ENCODE assay signal across 8 cellular contexts in genomic region chr7:98399903-98400537, GRCh38. TPM values are rescaled to one million over a fixed set of nuclear protein-coding genes. Genes with fewer than 3 reads are reported as not detected.
A peak's percentile ranks its signal among the peaks of the same experiment; 100 is the strongest.
DNase-seq lines count a peak whose midpoint lies in the region; ATAC-seq, FAIRE-seq and TF ChIP-seq lines count a peak whose summit lies in the region.

No MANE protein-coding gene starts in this region.

- peak overlapping the region; percentile 89 for H3K4me3 ChIP-seq in A549
- H3K4me3 ChIP-seq in adipocyte (ENCODE audit: low read length) = peak overlapping the region; percentile 52
- peak overlapping the region; percentile 5 to 82 (median 66) for H3K4me3 ChIP-seq in liver (ENCODE audit: low read depth in 1 of 3, low read length in 3 of 3)

- 3% methylated on average over 15 of the region's 22 CpGs for WGBS in A549 (ENCODE audit: missing lambda C conversion rate)
- WGBS in liver = 16% methylated on average over 21 of the region's 22 CpGs

- H3K36me3 ChIP-seq in adipocyte (ENCODE audit: control insufficient read depth, insufficient read depth, low read length, severe bottlenecking) = no peaks in the 10 kb centered on the region
- H3K36me3 ChIP-seq in liver (ENCODE audit: control insufficient read depth in 4 of 4, insufficient read depth in 3 of 4, low read depth in 1 of 4, low read length in 3 of 4) = no peaks in the 10 kb centered on the region

- FAIRE-seq in A549 (lab: Jason Lieb, UNC) = no peak

- in situ Hi-C loops in GM13976 (cut with MboI; ENCODE audit: low sequenced_read_pairs, unreplicated experiment) = loop anchor here (10.0 kb wide), 1 partner anchor 95 kb away; no protein-coding TSS in a partner anchor

- TF ChIP-seq CTCF in A549 (IDR thresholded peaks at IDR 0.05) (no peak), GM13976 (IDR thresholded peaks at IDR 0.05; ENCODE audit: borderline replicate concordance, control extremely low read depth, extremely low read depth, insufficient read depth, missing control alignments) (no peak), liver (IDR thresholded peaks at IDR 0.05; ENCODE audit: low read depth, low read length, missing input control) (no peak)

- ATAC-seq in A549 (peak in 1 of 2 experiments; percentile 64; a peak in 5 of 6 replicates), GM18873 (IDR thresholded peaks at IDR 0.05; ENCODE audit: low FRiP score, unreplicated experiment) (no peak), HG03432 (IDR thresholded peaks at IDR 0.05; ENCODE audit: unreplicated experiment) (no peak)

- TF ChIP-seq EP300 in A549 (IDR thresholded peaks at IDR 0.05) = no peak

- H3K27me3 ChIP-seq in adipocyte (replicated peaks; ENCODE audit: control insufficient read depth, insufficient read depth, low read length) = peaks cover 40% of the 10 kb centered on the region
- no peaks in the 10 kb centered on the region for H3K27me3 ChIP-seq in liver (ENCODE audit: control insufficient read depth in 4 of 4, insufficient read depth in 4 of 4, low read length in 3 of 4)

- no peak for TF ChIP-seq RAD21 in A549 (conservative IDR thresholded peaks at IDR 0.05 in 1 of 2, IDR thresholded peaks at IDR 0.05 in 1 of 2)
- no peak for TF ChIP-seq RAD21 in liver (IDR thresholded peaks at IDR 0.05)

- H3K9ac ChIP-seq in adipocyte (ENCODE audit: low read length) = no peak overlapping the region
- H3K9ac ChIP-seq in liver (ENCODE audit: low read depth in 1 of 2, low read length in 2 of 2) = peak overlapping the region; percentile 56 to 60

- CTCF ChIA-PET in A549 (lab: Yijun Ruan, JAX) = interaction anchor here (1.0 to 11.7 kb wide), 17 partner anchors 10 to 478 kb away, joined by 3 to 192 read pairs (median 10); partner anchors contain the start of gene TRRAP

- no peak for TF ChIP-seq POLR2A in A549 (IDR thresholded peaks at IDR 0.05; ENCODE audit: low read length)

- peak overlapping the region; percentile 88 for H3K4me2 ChIP-seq in A549

- DNase-seq in A549 (ENCODE audit: low read depth in 1 of 2, low spot score in 1 of 2) (peak in 1 of 2 experiments; percentile 49), GM13976 (ENCODE audit: low spot score) (peak; percentile 51), adipocyte (ENCODE audit: low read depth) (no peak), NCI-H187 (lab: John Stamatoyannopoulos, UW) (no peak), NCI-H1105 (lab: John Stamatoyannopoulos, UW) (no peak)

- H3K27ac ChIP-seq in A549 (peak overlapping the region; percentile 98), liver (ENCODE audit: low read depth in 1 of 2, low read length in 2 of 2) (peak overlapping the region; percentile 70 to 76)

- H3K4me1 ChIP-seq in A549 (peaks cover 31% of the 10 kb centered on the region), adipocyte (ENCODE audit: control insufficient read depth, insufficient read depth, low read length) (no peaks in the 10 kb centered on the region), liver (ENCODE audit: control insufficient read depth in 4 of 4, insufficient read depth in 4 of 4, low read length in 3 of 4) (peaks cover 0 to 19% (median 7%) of the 10 kb centered on the region in 4 donors)

- H3K9me3 ChIP-seq in A549 (no peaks in the 10 kb centered on the region), adipocyte (ENCODE audit: control insufficient read depth, low read length) (no peaks in the 10 kb centered on the region), liver (ENCODE audit: control insufficient read depth in 4 of 4, low read length in 3 of 4) (no peaks in the 10 kb centered on the region)

- POLR2A ChIA-PET in A549 (lab: Yijun Ruan, JAX) = interaction anchor here (0.7 to 1.9 kb wide), 2 partner anchors 42 to 105 kb away, joined by 3 to 7 read pairs; no protein-coding TSS in a partner anchor

TF ChIP-seq in A549, 52 proteins besides CTCF, POLR2A, EP300 and RAD21:
- TF ChIP-seq CHD4 (IDR thresholded peaks at IDR 0.05; ENCODE audit: borderline replicate concordance) (no peak), FOXS1 (CRISPR knock-in tag; IDR thresholded peaks at IDR 0.05) (no peak), KDM1A (IDR thresholded peaks at IDR 0.05; ENCODE audit: low read depth) (0 out of 2 replicates have a peak, but pooled peaks have one; percentile 51)

TF ChIP-seq in liver, 16 proteins besides CTCF, POLR2A, EP300 and RAD21:
- no peak for TF ChIP-seq TAF1 (conservative IDR thresholded peaks at IDR 0.05)
- no peak for TF ChIP-seq HNF4G (IDR thresholded peaks at IDR 0.05)
- TF ChIP-seq JUND (IDR thresholded peaks at IDR 0.05) = no peak
- TF ChIP-seq YY1 (IDR thresholded peaks at IDR 0.05) = no peak
- TF ChIP-seq, protein P1, sequence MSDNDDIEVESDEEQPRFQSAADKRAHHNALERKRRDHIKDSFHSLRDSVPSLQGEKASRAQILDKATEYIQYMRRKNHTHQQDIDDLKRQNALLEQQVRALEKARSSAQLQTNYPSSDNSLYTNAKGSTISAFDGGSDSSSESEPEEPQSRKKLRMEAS (IDR thresholded peaks at IDR 0.05) = no peak
- no peak for TF ChIP-seq NR2F2 (IDR thresholded peaks at IDR 0.05)
- TF ChIP-seq, protein P2, sequence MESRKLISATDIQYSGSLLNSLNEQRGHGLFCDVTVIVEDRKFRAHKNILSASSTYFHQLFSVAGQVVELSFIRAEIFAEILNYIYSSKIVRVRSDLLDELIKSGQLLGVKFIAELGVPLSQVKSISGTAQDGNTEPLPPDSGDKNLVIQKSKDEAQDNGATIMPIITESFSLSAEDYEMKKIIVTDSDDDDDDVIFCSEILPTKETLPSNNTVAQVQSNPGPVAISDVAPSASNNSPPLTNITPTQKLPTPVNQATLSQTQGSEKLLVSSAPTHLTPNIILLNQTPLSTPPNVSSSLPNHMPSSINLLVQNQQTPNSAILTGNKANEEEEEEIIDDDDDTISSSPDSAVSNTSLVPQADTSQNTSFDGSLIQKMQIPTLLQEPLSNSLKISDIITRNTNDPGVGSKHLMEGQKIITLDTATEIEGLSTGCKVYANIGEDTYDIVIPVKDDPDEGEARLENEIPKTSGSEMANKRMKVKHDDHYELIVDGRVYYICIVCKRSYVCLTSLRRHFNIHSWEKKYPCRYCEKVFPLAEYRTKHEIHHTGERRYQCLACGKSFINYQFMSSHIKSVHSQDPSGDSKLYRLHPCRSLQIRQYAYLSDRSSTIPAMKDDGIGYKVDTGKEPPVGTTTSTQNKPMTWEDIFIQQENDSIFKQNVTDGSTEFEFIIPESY (IDR thresholded peaks at IDR 0.05) = no peak
- TF ChIP-seq EGR1 (IDR thresholded peaks at IDR 0.05; ENCODE audit: low read depth in 2 of 2) = no peak
- no peak for TF ChIP-seq HNF4A (conservative IDR thresholded peaks at IDR 0.05)
- TF ChIP-seq SP1 (IDR thresholded peaks at IDR 0.05) = no peak
- TF ChIP-seq FOXA1 (IDR thresholded peaks at IDR 0.05) = no peak
- TF ChIP-seq FOXA2 (IDR thresholded peaks at IDR 0.05) = no peak
- TF ChIP-seq GABPA (IDR thresholded peaks at IDR 0.05 in 1 of 2, conservative IDR thresholded peaks at IDR 0.05 in 1 of 2) = no peak
- TF ChIP-seq RXRA (IDR thresholded peaks at IDR 0.05) = no peak
- no peak for TF ChIP-seq ATF3 (IDR thresholded peaks at IDR 0.05)
- TF ChIP-seq, protein P3, sequence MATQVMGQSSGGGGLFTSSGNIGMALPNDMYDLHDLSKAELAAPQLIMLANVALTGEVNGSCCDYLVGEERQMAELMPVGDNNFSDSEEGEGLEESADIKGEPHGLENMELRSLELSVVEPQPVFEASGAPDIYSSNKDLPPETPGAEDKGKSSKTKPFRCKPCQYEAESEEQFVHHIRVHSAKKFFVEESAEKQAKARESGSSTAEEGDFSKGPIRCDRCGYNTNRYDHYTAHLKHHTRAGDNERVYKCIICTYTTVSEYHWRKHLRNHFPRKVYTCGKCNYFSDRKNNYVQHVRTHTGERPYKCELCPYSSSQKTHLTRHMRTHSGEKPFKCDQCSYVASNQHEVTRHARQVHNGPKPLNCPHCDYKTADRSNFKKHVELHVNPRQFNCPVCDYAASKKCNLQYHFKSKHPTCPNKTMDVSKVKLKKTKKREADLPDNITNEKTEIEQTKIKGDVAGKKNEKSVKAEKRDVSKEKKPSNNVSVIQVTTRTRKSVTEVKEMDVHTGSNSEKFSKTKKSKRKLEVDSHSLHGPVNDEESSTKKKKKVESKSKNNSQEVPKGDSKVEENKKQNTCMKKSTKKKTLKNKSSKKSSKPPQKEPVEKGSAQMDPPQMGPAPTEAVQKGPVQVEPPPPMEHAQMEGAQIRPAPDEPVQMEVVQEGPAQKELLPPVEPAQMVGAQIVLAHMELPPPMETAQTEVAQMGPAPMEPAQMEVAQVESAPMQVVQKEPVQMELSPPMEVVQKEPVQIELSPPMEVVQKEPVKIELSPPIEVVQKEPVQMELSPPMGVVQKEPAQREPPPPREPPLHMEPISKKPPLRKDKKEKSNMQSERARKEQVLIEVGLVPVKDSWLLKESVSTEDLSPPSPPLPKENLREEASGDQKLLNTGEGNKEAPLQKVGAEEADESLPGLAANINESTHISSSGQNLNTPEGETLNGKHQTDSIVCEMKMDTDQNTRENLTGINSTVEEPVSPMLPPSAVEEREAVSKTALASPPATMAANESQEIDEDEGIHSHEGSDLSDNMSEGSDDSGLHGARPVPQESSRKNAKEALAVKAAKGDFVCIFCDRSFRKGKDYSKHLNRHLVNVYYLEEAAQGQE (IDR thresholded peaks at IDR 0.05) = no peak
TF ChIP-seq in liver: peak in this region for 0.

RNA-seq across cellular contexts. Expression of gene BAIAP2L1, which starts 0.9 kb away (rescaled TPM):
- polyA plus RNA-seq in A549 (2011; rRNA removed) (79.1 and 89.3 TPM in 2 replicates), A549 (2017; fragmentation: RNase III; extraction: RNeasy Plus Mini Kit Qiagen cat#74134 plus additional on column Dnase treatment) (39.4 to 45.9 TPM (median 40.4 TPM) in 3 replicates), liver (1 to 10 TPM; 8.7 to 8.9 TPM)
- 56.6 and 59.7 TPM in 2 replicates for polyA plus RNA-seq in A549 (2012; cell fraction: cytosol; rRNA removed)
- 62.6 and 68.6 TPM in 2 replicates for polyA plus RNA-seq in A549 (2012; cell fraction: nucleus; rRNA removed)
- polyA minus RNA-seq in A549 (2011; rRNA and poly(A)+ RNA removed) = 57.4 and 62.0 TPM in 2 replicates
- total RNA-seq in liver = 1 to 10 TPM; 5.4 to 8.6 TPM

Comparison
In these comparisons a context has a peak if more than half of its experiments do, and no peak if none do; other contexts are left out.
1. RNA of gene BAIAP2L1, which starts 0.9 kb away (polyA plus RNA-seq): 39.4 to 89.3 TPM in A549; 8.7 to 8.9 TPM in liver; every median in the first group is over 4 times any median in the second.
2. Peak in every context shown above with its lines, with median percentiles within 50 percentile points of each other: H3K4me3 ChIP-seq.